24 cellular contexts compared by ENCODE assay signal in the genomic region with DNA sequence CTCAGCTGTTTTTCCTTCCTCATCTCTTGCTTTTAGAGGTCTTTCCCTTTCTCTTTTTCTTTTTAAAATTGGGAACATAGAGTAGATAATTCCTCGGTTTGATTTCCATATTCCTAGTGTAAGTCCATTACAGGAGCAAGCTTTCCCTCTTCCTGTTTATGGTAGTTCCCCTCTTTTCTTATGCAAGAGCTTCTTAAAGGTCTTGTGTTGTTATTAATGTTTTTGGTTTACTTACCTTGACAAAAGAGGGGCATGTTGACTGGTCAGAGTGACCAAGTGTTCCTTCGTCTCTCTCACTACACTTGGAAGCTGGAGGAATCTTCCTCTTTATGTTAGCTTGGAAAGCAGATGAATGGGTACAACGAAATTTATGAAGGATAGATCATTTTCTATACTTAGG.
"Had no signal": no experiment of that assay in that cellular context is flagged by ENCODE, and none has a peak within 500 bp of the region (broad histone marks: within the 10 kb centered on the region; RNA-seq: fewer than 3 reads in every experiment).

No MANE protein-coding gene starts in this region.

- H3K27ac Mint-ChIP-seq: activated CD4-positive, alpha-beta memory T cell treated with anti-CD3 and anti-CD28 coated beads, Interleukin-2, amount 10 ng/mL, durations not matched to agents 7 days and 5 days; activated CD8-positive, alpha-beta memory T cell treated with anti-CD3 and anti-CD28 coated beads, Interleukin-2, amount 10 ng/mL, durations not matched to agents 7 days and 5 days; activated naive CD4-positive, alpha-beta T cell treated with anti-CD3 and anti-CD28 coated beads, Interleukin-2, amount 10 ng/mL, durations not matched to agents 7 days and 5 days; activated naive CD8-positive, alpha-beta T cell treated with anti-CD3 and anti-CD28 coated beads, Interleukin-2, amount 50 U/mL, for 24 hours; stimulated activated memory B cell treated with anti-CD40 and anti-IgM and Interleukin-4, amounts not matched to agents 10 μg/mL and 1 μg/mL and 100 μg/mL, for 72 hours had no signal

- H3K27ac ChIP-seq: brain microvascular endothelial cell, colonic mucosa, gastrocnemius medialis, heart left ventricle, left lung, neutrophil, parathyroid adenoma, sigmoid colon, upper lobe of right lung had no signal

- H3K4me3 Mint-ChIP-seq: activated CD4-positive, alpha-beta memory T cell treated with anti-CD3 and anti-CD28 coated beads, Interleukin-2, amount 10 ng/mL, durations not matched to agents 7 days and 5 days; activated CD8-positive, alpha-beta memory T cell treated with anti-CD3 and anti-CD28 coated beads, Interleukin-2, amount 10 ng/mL, durations not matched to agents 7 days and 5 days; activated naive CD4-positive, alpha-beta T cell treated with anti-CD3 and anti-CD28 coated beads, Interleukin-2, amount 10 ng/mL, durations not matched to agents 7 days and 5 days; activated naive CD8-positive, alpha-beta T cell treated with anti-CD3 and anti-CD28 coated beads, Interleukin-2, amount 50 U/mL, for 24 hours; central memory CD8-positive, alpha-beta T cell; naive thymus-derived CD4-positive, alpha-beta T cell; stimulated activated memory B cell treated with anti-CD40 and anti-IgM and Interleukin-4, amounts not matched to agents 10 μg/mL and 1 μg/mL and 100 μg/mL, for 72 hours had no signal

- H3K4me3 ChIP-seq: colonic mucosa, gastrocnemius medialis, heart left ventricle, left lung, sigmoid colon, upper lobe of right lung had no signal

- H3K9me3 ChIP-seq: colonic mucosa, gastrocnemius medialis, heart left ventricle, left lung, neutrophil, sigmoid colon, upper lobe of right lung had no signal

- H3K9me3 Mint-ChIP-seq: activated CD4-positive, alpha-beta memory T cell treated with anti-CD3 and anti-CD28 coated beads, Interleukin-2, amount 10 ng/mL, durations not matched to agents 7 days and 5 days; activated naive CD8-positive, alpha-beta T cell treated with anti-CD3 and anti-CD28 coated beads, Interleukin-2, amount 50 U/mL, for 24 hours; central memory CD8-positive, alpha-beta T cell; stimulated activated memory B cell treated with anti-CD40 and anti-IgM and Interleukin-4, amounts not matched to agents 10 μg/mL and 1 μg/mL and 100 μg/mL, for 72 hours had no signal

- ATAC-seq: activated CD8-positive, alpha-beta memory T cell treated with anti-CD3 and anti-CD28 coated beads, Interleukin-2, amount 10 ng/mL, durations not matched to agents 7 days and 5 days; activated naive CD8-positive, alpha-beta T cell treated with anti-CD3 and anti-CD28 coated beads, Interleukin-2, amount 50 U/mL, for 24 hours; esophagus mucosa; gastrocnemius medialis; heart left ventricle; left lung; naive thymus-derived CD4-positive, alpha-beta T cell; stimulated activated memory B cell treated with anti-CD40 and anti-IgM and Interleukin-4, amounts not matched to agents 10 μg/mL and 1 μg/mL and 100 μg/mL, for 72 hours; upper lobe of right lung had no signal

- H3K4me1 Mint-ChIP-seq: activated CD4-positive, alpha-beta memory T cell treated with anti-CD3 and anti-CD28 coated beads, Interleukin-2, amount 10 ng/mL, durations not matched to agents 7 days and 5 days; activated naive CD8-positive, alpha-beta T cell treated with anti-CD3 and anti-CD28 coated beads, Interleukin-2, amount 50 U/mL, for 24 hours; stimulated activated memory B cell treated with anti-CD40 and anti-IgM and Interleukin-4, amounts not matched to agents 10 μg/mL and 1 μg/mL and 100 μg/mL, for 72 hours had no signal

- H3K9ac ChIP-seq: parathyroid adenoma had no signal

- H3K27me3 ChIP-seq: brain microvascular endothelial cell, colonic mucosa, gastrocnemius medialis, heart left ventricle, left lung, neutrophil, sigmoid colon, upper lobe of right lung had no signal

- H2AFZ ChIP-seq: parathyroid adenoma had no signal

- H3K36me3 ChIP-seq: brain microvascular endothelial cell, colonic mucosa, gastrocnemius medialis, neutrophil, upper lobe of right lung had no signal

- H3K4me1 ChIP-seq: colonic mucosa, gastrocnemius medialis, heart left ventricle, sigmoid colon, upper lobe of right lung had no signal

- H3K27me3 Mint-ChIP-seq: activated CD4-positive, alpha-beta memory T cell treated with anti-CD3 and anti-CD28 coated beads, Interleukin-2, amount 10 ng/mL, durations not matched to agents 7 days and 5 days; activated CD8-positive, alpha-beta memory T cell treated with anti-CD3 and anti-CD28 coated beads, Interleukin-2, amount 10 ng/mL, durations not matched to agents 7 days and 5 days; activated naive CD4-positive, alpha-beta T cell treated with anti-CD3 and anti-CD28 coated beads, Interleukin-2, amount 10 ng/mL, durations not matched to agents 7 days and 5 days; activated naive CD8-positive, alpha-beta T cell treated with anti-CD3 and anti-CD28 coated beads, Interleukin-2, amount 50 U/mL, for 24 hours; central memory CD8-positive, alpha-beta T cell; naive thymus-derived CD4-positive, alpha-beta T cell; stimulated activated memory B cell treated with anti-CD40 and anti-IgM and Interleukin-4, amounts not matched to agents 10 μg/mL and 1 μg/mL and 100 μg/mL, for 72 hours had no signal

- DNase-seq: activated CD4-positive, alpha-beta memory T cell treated with anti-CD3 and anti-CD28 coated beads, Interleukin-2, amount 10 ng/mL, durations not matched to agents 7 days and 5 days; activated CD4-positive, alpha-beta T cell treated with anti-CD3 and anti-CD28 coated beads for 48 hours; activated CD4-positive, CD25-positive, alpha-beta regulatory T cell; activated CD8-positive, alpha-beta memory T cell treated with anti-CD3 and anti-CD28 coated beads, Interleukin-2, amount 10 ng/mL, durations not matched to agents 7 days and 5 days; activated effector memory CD4-positive, alpha-beta T cell treated with Interleukin-2 at 50 U/mL for 16 hours; activated naive CD4-positive, alpha-beta T cell treated with anti-CD3 and anti-CD28 coated beads, Interleukin-2, amount 10 ng/mL, durations not matched to agents 7 days and 5 days; activated naive CD8-positive, alpha-beta T cell treated with anti-CD3 and anti-CD28 coated beads, Interleukin-2, amount 50 U/mL, for 24 hours; aorta; brain microvascular endothelial cell; colonic mucosa; gastrocnemius medialis; heart left ventricle; kidney; left lung; naive thymus-derived CD4-positive, alpha-beta T cell; sigmoid colon; stimulated activated CD4-positive, alpha-beta T cell treated with anti-CD3 and anti-CD28 coated beads, Interleukin-4, amount 100 ng/mL, for 24 hours; SW 1271; upper lobe of right lung had no signal
